In the genomic region with DNA sequence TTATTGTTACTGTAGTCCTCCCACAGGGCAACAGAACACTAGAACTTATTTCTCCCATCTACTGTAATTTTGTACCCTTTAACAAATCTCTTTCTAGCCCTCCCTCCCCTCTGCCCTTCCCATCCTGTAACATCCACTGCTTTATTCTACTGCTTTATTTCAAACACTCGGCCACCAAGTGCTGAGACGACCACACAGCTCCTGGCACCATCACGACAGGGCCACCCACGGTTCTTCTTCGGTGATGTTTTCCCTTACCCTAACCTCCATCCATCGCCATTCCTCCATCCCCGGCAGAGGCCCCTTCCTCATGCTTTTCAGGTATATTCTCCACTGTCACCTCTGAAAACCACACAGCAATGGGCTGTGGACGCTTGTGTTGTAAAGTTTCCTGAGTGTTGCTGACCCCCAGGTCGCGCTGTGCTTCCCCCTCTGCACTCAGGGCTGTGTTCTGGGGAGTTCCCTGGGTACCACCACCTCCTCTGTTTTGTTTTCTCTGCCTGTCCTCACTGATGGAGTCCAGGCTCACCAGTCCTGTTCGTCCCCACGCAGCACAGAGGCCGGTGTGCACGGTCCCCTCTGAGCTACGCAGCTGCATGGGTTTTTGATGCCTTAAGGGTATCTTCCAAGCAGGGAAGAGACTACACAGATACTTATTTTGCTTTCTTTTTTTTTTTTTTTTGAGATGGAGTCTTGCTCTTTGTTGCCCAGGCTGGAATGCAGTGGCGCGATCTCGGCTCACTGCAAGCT, we compare ENCODE assay signal across 25 cellular contexts.
"Had no signal": no experiment of that assay in that cellular context is flagged by ENCODE, and none has a peak within 500 bp of the region (broad histone marks: within the 10 kb centered on the region; RNA-seq: fewer than 3 reads in every experiment).

No MANE protein-coding gene starts in this region.

- ATAC-seq: effector memory CD8-positive, alpha-beta T cell; esophagus mucosa; foreskin keratinocyte; gastrocnemius medialis; gastroesophageal sphincter; heart left ventricle; heart right ventricle had no signal

- H3K4me3 ChIP-seq: colonic mucosa, coronary artery, dorsolateral prefrontal cortex, esophagus muscularis mucosa, esophagus squamous epithelium, gastrocnemius medialis, gastroesophageal sphincter, heart left ventricle, heart right ventricle had no signal

- H3K9me3 ChIP-seq: colonic mucosa, esophagus muscularis mucosa, esophagus squamous epithelium, gastrocnemius medialis, heart left ventricle had no signal

- DNase-seq: colonic mucosa; cortex of kidney; dermis blood vessel endothelial cell; dorsolateral prefrontal cortex; effector CD4-positive, alpha-beta T cell; effector CD8-positive, alpha-beta T cell; effector memory CD4-positive, alpha-beta T cell; effector memory CD8-positive, alpha-beta T cell; endodermal cell; erythroblast; esophagus squamous epithelium; foreskin fibroblast; foreskin keratinocyte; foreskin melanocyte; gastrocnemius medialis; glutamatergic neuron; head of caudate nucleus; heart left ventricle; heart right ventricle had no signal

- H3K4me3 Mint-ChIP-seq: dendritic cell treated with granulocyte-macrophage colony-stimulating factor and Interleukin-4, amounts not matched to agents 40 ng/mL and 50 ng/mL, for 4 days; effector memory CD8-positive, alpha-beta T cell; endodermal cell had no signal

- H3K4me1 ChIP-seq: colonic mucosa, esophagus muscularis mucosa, esophagus squamous epithelium, foreskin keratinocyte, gastrocnemius medialis, gastroesophageal sphincter, heart left ventricle, heart right ventricle had no signal

- H3K27ac Mint-ChIP-seq: dendritic cell treated with granulocyte-macrophage colony-stimulating factor and Interleukin-4, amounts not matched to agents 40 ng/mL and 50 ng/mL, for 4 days; effector memory CD8-positive, alpha-beta T cell; endodermal cell had no signal

- H3K27me3 ChIP-seq: colonic mucosa, dorsolateral prefrontal cortex, esophagus squamous epithelium, foreskin keratinocyte, gastrocnemius medialis, gastroesophageal sphincter had no signal

- H3K9me3 Mint-ChIP-seq: dendritic cell treated with granulocyte-macrophage colony-stimulating factor and Interleukin-4, amounts not matched to agents 40 ng/mL and 50 ng/mL, for 4 days; endodermal cell had no signal

- H3K27me3 Mint-ChIP-seq: dendritic cell treated with granulocyte-macrophage colony-stimulating factor and Interleukin-4, amounts not matched to agents 40 ng/mL and 50 ng/mL, for 4 days; effector memory CD8-positive, alpha-beta T cell had no signal

- H3K27ac ChIP-seq: colonic mucosa, coronary artery, dorsolateral prefrontal cortex, epithelial cell of prostate, esophagus muscularis mucosa, esophagus squamous epithelium, foreskin keratinocyte, gastrocnemius medialis, gastroesophageal sphincter, heart left ventricle, heart right ventricle had no signal

- H3K36me3 ChIP-seq: colonic mucosa, esophagus muscularis mucosa, esophagus squamous epithelium, gastrocnemius medialis, gastroesophageal sphincter, heart left ventricle, heart right ventricle had no signal
